In the genomic region with DNA sequence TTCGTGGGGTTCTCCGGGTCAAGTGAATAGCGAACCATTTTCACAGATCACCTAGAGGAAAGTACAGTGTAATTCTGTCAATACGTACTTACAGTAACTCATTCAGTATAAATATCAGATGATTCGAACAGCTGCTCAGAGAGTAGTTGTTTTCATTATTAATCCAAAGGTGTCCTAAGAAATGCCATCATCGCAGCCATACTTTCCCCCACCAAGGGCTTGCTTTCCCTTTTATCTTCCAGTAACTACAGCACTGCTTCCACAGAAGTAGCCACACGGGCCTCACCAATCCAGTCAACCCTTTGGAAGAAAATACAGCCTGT, we compare ENCODE assay signal across 8 cellular contexts. TPM values are rescaled to one million over a fixed set of nuclear protein-coding genes. Genes with fewer than 3 reads are reported as not detected.
DNase-seq lines count a peak whose midpoint lies in the region; ATAC-seq and TF ChIP-seq lines count a peak whose summit lies in the region.

No MANE protein-coding gene starts in this region.

- H3K27ac ChIP-seq in adipose tissue (ENCODE audit: low read depth, low read length), result peak overlapping the region; percentile 31
- peak overlapping the region; percentile 72 to 88 (median 79) for H3K27ac ChIP-seq in right lobe of liver
- H3K27ac ChIP-seq in thyroid gland, result peak overlapping the region; percentile 87 to 91 (median 91)

- H3K36me3 ChIP-seq in right lobe of liver, result peaks cover 0 to 38% (median 10%) of the 10 kb centered on the region in 4 donors
- peaks cover 30 to 37% of the 10 kb centered on the region in 2 donors for H3K36me3 ChIP-seq in thyroid gland

- no peak for DNase-seq in activated CD4-positive, alpha-beta T cell treated with anti-CD3 and anti-CD28 coated beads, Interleukin-2, amount 10 ng/mL, durations not matched to agents 7 days and 5 days
- DNase-seq in activated CD4-positive, alpha-beta T cell treated with anti-CD3 and anti-CD28 coated beads for 1 hour, result no peak
- DNase-seq in right lobe of liver, result no peak
- DNase-seq in thyroid gland, result no peak
- no peak for DNase-seq in GM10266 (ENCODE audit: extremely low spot score)

- peak overlapping the region; percentile 99 for H3K4me3 Mint-ChIP-seq in activated CD4-positive, alpha-beta T cell treated with anti-CD3 and anti-CD28 coated beads, Interleukin-2, amount 10 ng/mL, durations not matched to agents 7 days and 5 days

- ATAC-seq in right lobe of liver (no peak), HG02763 (IDR thresholded peaks at IDR 0.05; ENCODE audit: unreplicated experiment) (no peak), GM18861 (IDR thresholded peaks at IDR 0.05; ENCODE audit: unreplicated experiment) (no peak)

- POLR2A ChIA-PET in activated CD4-positive, alpha-beta T cell treated with anti-CD3 and anti-CD28 coated beads, Interleukin-2, amount 10 ng/mL, durations not matched to agents 7 days and 5 days (lab: Charles Lee), result no interaction called here

- H3K27me3 ChIP-seq in right lobe of liver (no peaks in the 10 kb centered on the region), thyroid gland (no peaks in the 10 kb centered on the region)

- H3K9me3 ChIP-seq in right lobe of liver, result no peaks in the 10 kb centered on the region
- H3K9me3 ChIP-seq in thyroid gland, result no peaks in the 10 kb centered on the region

- TF ChIP-seq CTCF in right lobe of liver (IDR thresholded peaks at IDR 0.05) (no peak), thyroid gland (IDR thresholded peaks at IDR 0.05) (no peak), GM10266 (IDR thresholded peaks at IDR 0.05; ENCODE audit: control insufficient read depth, insufficient read depth, low read depth, missing control alignments) (no peak)

- intact Hi-C loops in right lobe of liver (cut with DNase I) (no loop called here), thyroid gland (cut with DNase I) (no loop called here)

- H3K27me3 Mint-ChIP-seq in activated CD4-positive, alpha-beta T cell treated with anti-CD3 and anti-CD28 coated beads, Interleukin-2, amount 10 ng/mL, durations not matched to agents 7 days and 5 days, result peaks cover 2% of the 10 kb centered on the region

- CTCF ChIA-PET in activated CD4-positive, alpha-beta T cell treated with anti-CD3 and anti-CD28 coated beads, Interleukin-2, amount 10 ng/mL, durations not matched to agents 7 days and 5 days (lab: Charles Lee), result no interaction called here

- H3K27ac Mint-ChIP-seq in activated CD4-positive, alpha-beta T cell treated with anti-CD3 and anti-CD28 coated beads, Interleukin-2, amount 10 ng/mL, durations not matched to agents 7 days and 5 days, result peak overlapping the region; percentile 98

- H3K4me1 Mint-ChIP-seq in activated CD4-positive, alpha-beta T cell treated with anti-CD3 and anti-CD28 coated beads, Interleukin-2, amount 10 ng/mL, durations not matched to agents 7 days and 5 days, result peaks cover 57% of the 10 kb centered on the region

- H3K9me3 Mint-ChIP-seq in activated CD4-positive, alpha-beta T cell treated with anti-CD3 and anti-CD28 coated beads, Interleukin-2, amount 10 ng/mL, durations not matched to agents 7 days and 5 days, result no peaks in the 10 kb centered on the region

- H3K4me1 ChIP-seq in right lobe of liver (peaks cover 0 to 27% (median 8%) of the 10 kb centered on the region in 4 donors), thyroid gland (peaks cover 13 to 22% of the 10 kb centered on the region in 2 donors)

- TF ChIP-seq POLR2A in right lobe of liver (IDR thresholded peaks at IDR 0.05) (no peak), thyroid gland (IDR thresholded peaks at IDR 0.05) (no peak)

- peaks cover 51% of the 10 kb centered on the region for H3K36me3 Mint-ChIP-seq in activated CD4-positive, alpha-beta T cell treated with anti-CD3 and anti-CD28 coated beads, Interleukin-2, amount 10 ng/mL, durations not matched to agents 7 days and 5 days (ENCODE audit: low read depth)

- peak overlapping the region; percentile 72 to 82 (median 79) for H3K4me3 ChIP-seq in right lobe of liver
- H3K4me3 ChIP-seq in thyroid gland (replicated peaks in 1 of 3), result peak overlapping the region; percentile 68 to 93 (median 69)

- WGBS in adipose tissue, 3 donors, result 12 to 25% (median 20%) methylated on average over 7 of the region's 7 CpGs
- WGBS in right lobe of liver (ENCODE audit: insufficient coverage, low coverage, low lambda C conversion rate, missing lambda C conversion rate), result 17% methylated on average over 7 of the region's 7 CpGs
- WGBS in thyroid gland, 2 donors, result 15 to 19% methylated on average over 7 of the region's 7 CpGs

RNA-seq across cellular contexts. Expression of a gene that starts 0.8 kb away (rescaled TPM):
- total RNA-seq in activated CD4-positive, alpha-beta T cell treated with anti-CD3 and anti-CD28 coated beads, Interleukin-2, amount 10 ng/mL, durations not matched to agents 7 days and 5 days, result 1,000 to 10,000 TPM; 1,398 to 1,634 TPM
- polyA plus RNA-seq in adipose tissue, result 1,000 to 10,000 TPM; 2,449 to 3,617 (median 2,656) TPM
- total RNA-seq in right lobe of liver (100 to 1,000 TPM; 385 to 554 (median 483) TPM), thyroid gland (1,000 to 10,000 TPM; 1,085 to 2,686 (median 1,511) TPM)

RNA-seq across cellular contexts. Expression of a gene that starts 4.5 kb away (rescaled TPM):
- 10 to 100 TPM; 27.3 to 34.7 TPM for total RNA-seq in activated CD4-positive, alpha-beta T cell treated with anti-CD3 and anti-CD28 coated beads, Interleukin-2, amount 10 ng/mL, durations not matched to agents 7 days and 5 days
- polyA plus RNA-seq in adipose tissue, result 10 to 100 TPM; 40.4 to 42.7 (median 41.6) TPM
- 10 to 100 TPM; 24.8 to 41.1 (median 31.1) TPM for total RNA-seq in right lobe of liver
- 10 to 100 TPM; 42.7 to 85.6 (median 65.0) TPM for total RNA-seq in thyroid gland

RNA-seq across cellular contexts. Expression of a gene that starts 31.1 kb away (rescaled TPM):
- total RNA-seq in activated CD4-positive, alpha-beta T cell treated with anti-CD3 and anti-CD28 coated beads, Interleukin-2, amount 10 ng/mL, durations not matched to agents 7 days and 5 days, result 10 to 100 TPM; 60.5 to 66.3 TPM
- 10 to 100 TPM; 13.9 to 36.6 (median 14.4) TPM for polyA plus RNA-seq in adipose tissue
- total RNA-seq in right lobe of liver (10 to 100 TPM; 19.0 to 31.1 (median 25.7) TPM), thyroid gland (100 to 1,000 TPM; 103 to 136 (median 112) TPM)

Comparison
In these comparisons a context has a peak if more than half of its experiments do, and no peak if none do; other contexts are left out.
1. H3K27ac ChIP-seq: peak in every context shown above with its lines; median percentile 91 in thyroid gland; 79 in right lobe of liver; 31 in adipose tissue.